1 cellular context compared by ENCODE assay signal in the genomic region with DNA sequence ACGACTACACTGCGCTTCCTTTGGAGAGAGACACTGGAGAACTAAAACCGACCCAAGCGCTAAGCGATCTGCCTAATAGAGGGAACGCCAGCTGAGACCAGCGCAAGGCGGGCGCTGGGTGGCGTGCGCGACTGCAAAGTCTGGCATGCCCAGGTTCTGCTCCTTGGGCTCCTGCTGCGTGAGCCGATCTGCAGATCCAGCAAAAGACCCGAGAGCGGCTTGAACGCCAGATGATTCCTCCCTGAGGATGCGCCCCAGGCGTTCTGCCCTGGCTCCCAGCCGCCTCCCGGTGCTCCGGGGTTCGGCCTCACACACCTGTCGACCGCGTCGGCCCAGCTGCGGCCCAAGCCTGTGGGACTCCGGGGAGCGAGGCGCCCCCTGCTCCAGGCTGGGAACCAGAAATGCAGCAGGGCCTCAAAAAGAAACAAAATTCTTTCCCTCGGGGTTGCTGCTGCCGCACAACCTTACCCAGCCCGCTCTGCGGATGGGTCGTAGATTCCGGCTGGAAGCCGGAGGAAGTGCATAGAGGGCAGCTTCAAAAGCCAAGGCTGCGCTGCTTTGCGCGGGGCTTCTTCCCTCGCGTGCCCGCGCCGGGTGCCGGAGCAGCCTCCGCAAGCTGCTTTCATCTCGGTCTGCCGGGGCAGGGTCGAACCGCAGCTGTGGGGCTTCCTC.
TF ChIP-seq lines count a peak whose summit lies in the region.

No MANE protein-coding gene starts in this region.

TF ChIP-seq in H1, 55 proteins besides CTCF, POLR2A, EP300 and RAD21:
- peak; percentile 90 for TF ChIP-seq SUZ12 (IDR thresholded peaks at IDR 0.05; ENCODE audit: low read length)
- TF ChIP-seq MAX (IDR thresholded peaks at IDR 0.05): peak; percentile 67
- peak; percentile 72 for TF ChIP-seq CTBP2 (IDR thresholded peaks at IDR 0.05; ENCODE audit: borderline replicate concordance, insufficient read depth, insufficient read length, low read length)
- peak; percentile 68 for TF ChIP-seq KDM4A (IDR thresholded peaks at IDR 0.05; ENCODE audit: low read depth, low read length, severe bottlenecking)
- TF ChIP-seq SIN3A (conservative IDR thresholded peaks at IDR 0.05 in 1 of 2, IDR thresholded peaks at IDR 0.05 in 1 of 2; ENCODE audit: low read depth in 1 of 2, low read length in 2 of 2): 0 out of 4 replicates have a peak, but pooled peaks of 1 of the 2 experiments have one; percentile 48
- TF ChIP-seq RBBP5 (IDR thresholded peaks at IDR 0.05; ENCODE audit: borderline replicate concordance, low read depth, low read length): peak; percentile 40; the same call in 1 of the 2 replicates
- no peak for TF ChIP-seq CBX5 (IDR thresholded peaks at IDR 0.05; ENCODE audit: low read depth, low read length)
- TF ChIP-seq, protein P1, sequence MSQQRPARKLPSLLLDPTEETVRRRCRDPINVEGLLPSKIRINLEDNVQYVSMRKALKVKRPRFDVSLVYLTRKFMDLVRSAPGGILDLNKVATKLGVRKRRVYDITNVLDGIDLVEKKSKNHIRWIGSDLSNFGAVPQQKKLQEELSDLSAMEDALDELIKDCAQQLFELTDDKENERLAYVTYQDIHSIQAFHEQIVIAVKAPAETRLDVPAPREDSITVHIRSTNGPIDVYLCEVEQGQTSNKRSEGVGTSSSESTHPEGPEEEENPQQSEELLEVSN (IDR thresholded peaks at IDR 0.05): peak; percentile 69
- peak; percentile 76 for TF ChIP-seq EZH2 (IDR thresholded peaks at IDR 0.05; ENCODE audit: low read depth, low read length, severe bottlenecking)
- no peak; the same call in 1 of the 2 replicates for TF ChIP-seq GABPA (IDR thresholded peaks at IDR 0.05; ENCODE audit: borderline replicate concordance, insufficient read depth, low read length)
- no peak for TF ChIP-seq BACH1 (IDR thresholded peaks at IDR 0.05; ENCODE audit: low read length)
- TF ChIP-seq ASH2L (IDR thresholded peaks at IDR 0.05; ENCODE audit: low read length): peak; percentile 59
- peak; percentile 17 for TF ChIP-seq NANOG (IDR thresholded peaks at IDR 0.05; ENCODE audit: insufficient read depth, low read depth, low read length, poor library complexity, severe bottlenecking)
- TF ChIP-seq RNF2 (IDR thresholded peaks at IDR 0.05; ENCODE audit: borderline replicate concordance, low read depth, low read length, missing control alignments, poor library complexity, severe bottlenecking): peak; percentile 59
- 0 out of 2 replicates have a peak, but pooled peaks have one; percentile 12 for TF ChIP-seq TEAD4 (IDR thresholded peaks at IDR 0.05; ENCODE audit: low read depth, low read length)
- no peak for TF ChIP-seq HDAC6 (IDR thresholded peaks at IDR 0.05; ENCODE audit: low read depth, low read length)
- no peak for TF ChIP-seq BRCA1 (IDR thresholded peaks at IDR 0.05; ENCODE audit: low read depth, low read length)
- no peak for TF ChIP-seq SP1 (IDR thresholded peaks at IDR 0.05; ENCODE audit: low read depth, low read length)
- TF ChIP-seq BCL11A (IDR thresholded peaks at IDR 0.05; ENCODE audit: low read depth in 2 of 2, low read length in 2 of 2): no peak
